In genomic region chr6:27872634-27873028, GRCh38 we compare ENCODE assay signal across 1 cellular context.
TF ChIP-seq lines count a peak whose summit lies in the region.

No MANE protein-coding gene starts in this region.

TF ChIP-seq in GM12878, 131 proteins besides CTCF, POLR2A, EP300 and RAD21:
- peak; percentile 29; the same call in 1 of the 2 replicates for TF ChIP-seq TCF7 (IDR thresholded peaks at IDR 0.05; ENCODE audit: borderline replicate concordance)
- no peak for TF ChIP-seq KAT2A (conservative IDR thresholded peaks at IDR 0.05; ENCODE audit: control insufficient read depth, low read depth, low read length)
- no peak for TF ChIP-seq STAT1 (conservative IDR thresholded peaks at IDR 0.05)
- TF ChIP-seq ZNF687 (IDR thresholded peaks at IDR 0.05), result no peak
- peak; percentile 18; the same call in 1 of the 2 replicates for TF ChIP-seq NFIC (IDR thresholded peaks at IDR 0.05; ENCODE audit: low read depth, low read length)
- TF ChIP-seq SPI1 (IDR thresholded peaks at IDR 0.05; ENCODE audit: borderline replicate concordance, insufficient read depth, low read depth, low read length), result no peak
- 0 out of 2 replicates have a peak, but pooled peaks have one; percentile 27 for TF ChIP-seq CBX5 (IDR thresholded peaks at IDR 0.05; ENCODE audit: low read depth)
- TF ChIP-seq DPF2 (IDR thresholded peaks at IDR 0.05), result 0 out of 2 replicates have a peak, but pooled peaks have one; percentile 26
- TF ChIP-seq PAX5 (IDR thresholded peaks at IDR 0.05; ENCODE audit: borderline replicate concordance, low read depth, low read length), result 0 out of 2 replicates have a peak, but pooled peaks have one; percentile 15
- TF ChIP-seq JUNB (IDR thresholded peaks at IDR 0.05), result peak; percentile 80
- no peak for TF ChIP-seq HDAC2 (IDR thresholded peaks at IDR 0.05)
- TF ChIP-seq RUNX3 (IDR thresholded peaks at IDR 0.05; ENCODE audit: low read length), result peak; percentile 70
- no peak for TF ChIP-seq PKNOX1 (IDR thresholded peaks at IDR 0.05)
- no peak for TF ChIP-seq GATAD2B (conservative IDR thresholded peaks at IDR 0.05; ENCODE audit: low read depth)
- TF ChIP-seq BACH1 (IDR thresholded peaks at IDR 0.05; ENCODE audit: borderline replicate concordance), result no peak
- TF ChIP-seq IRF4 (IDR thresholded peaks at IDR 0.05; ENCODE audit: low read depth, low read length), result peak; percentile 58; the same call in 1 of the 2 replicates
- peak; percentile 94 for TF ChIP-seq CUX1 (IDR thresholded peaks at IDR 0.05; ENCODE audit: insufficient replicate concordance, low read depth, low read length)
- peak; percentile 21; the same call in 1 of the 2 replicates for TF ChIP-seq ATF2 (IDR thresholded peaks at IDR 0.05; ENCODE audit: low read length)
- no peak for TF ChIP-seq ZBTB11 (CRISPR knock-in tag; IDR thresholded peaks at IDR 0.05)
- no peak for TF ChIP-seq PRDM15 (CRISPR knock-in tag; IDR thresholded peaks at IDR 0.05)
TF ChIP-seq in GM12878: peak in this region for 10.
